In the genomic region with DNA sequence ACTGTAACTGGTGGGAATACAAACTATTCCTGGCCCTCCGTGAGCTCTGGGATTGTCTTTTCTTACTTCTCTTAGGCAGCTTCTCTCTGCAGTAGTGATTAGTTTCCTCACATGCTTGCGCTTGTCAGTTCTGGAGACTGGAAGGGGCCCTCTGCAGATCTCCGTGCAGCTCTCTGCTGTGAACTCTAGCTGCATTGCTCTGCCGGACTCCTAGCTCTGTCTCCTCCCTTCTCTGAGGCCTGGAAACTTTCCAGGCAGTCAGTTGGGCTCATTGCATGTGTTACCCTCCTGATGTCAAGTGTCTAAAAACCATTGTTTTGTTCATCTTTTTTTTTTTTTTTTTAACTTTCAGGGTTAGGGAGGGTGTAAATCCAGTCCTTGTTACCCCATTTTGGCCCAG, we compare ENCODE assay signal across 15 cellular contexts.
"Had no signal": no experiment of that assay in that cellular context is flagged by ENCODE, and none has a peak within 500 bp of the region (broad histone marks: within the 10 kb centered on the region; RNA-seq: fewer than 3 reads in every experiment).

No MANE protein-coding gene starts in this region.

- H3K4me3 Mint-ChIP-seq: activated naive CD8-positive, alpha-beta T cell treated with anti-CD3 and anti-CD28 coated beads for 36 hours; activated T-helper 1 cell treated with anti-CD3 and anti-CD28 coated beads, Interleukin-12 subunit alpha, Interleukin-12 subunit beta, Interleukin-2, Interleukin-4 antibody, amounts not matched to agents 30 ng/mL and 10 ng/mL and 1 ng/mL, durations not matched to agents 14 hours and 24 hours and 36 hours; central memory CD8-positive, alpha-beta T cell; neural crest cell had no signal

- DNase-seq: activated CD4-positive, alpha-beta T cell treated with anti-CD3 and anti-CD28 coated beads, Interleukin-2, amount 50 U/mL, for 48 hours; activated gamma-delta T cell treated with Interleukin-2 at 50 U/mL for 16 hours; activated naive CD8-positive, alpha-beta T cell treated with anti-CD3 and anti-CD28 coated beads for 36 hours; activated T-cell treated with anti-CD3 and anti-CD28 coated beads for 4 hours; body of pancreas; heart right ventricle; psoas muscle; stimulated activated CD4-positive, alpha-beta T cell treated with anti-CD3 and anti-CD28 coated beads, Interleukin-4, amount 100 ng/mL, for 1 hour; SW 1271; upper lobe of left lung had no signal

- H3K4me1 Mint-ChIP-seq: activated naive CD8-positive, alpha-beta T cell treated with anti-CD3 and anti-CD28 coated beads for 36 hours; central memory CD8-positive, alpha-beta T cell had no signal

- H3K27me3 Mint-ChIP-seq: activated naive CD8-positive, alpha-beta T cell treated with anti-CD3 and anti-CD28 coated beads for 36 hours; central memory CD8-positive, alpha-beta T cell had no signal

- H3K27ac Mint-ChIP-seq: activated naive CD8-positive, alpha-beta T cell treated with anti-CD3 and anti-CD28 coated beads for 36 hours; activated T-helper 1 cell treated with anti-CD3 and anti-CD28 coated beads, Interleukin-12 subunit alpha, Interleukin-12 subunit beta, Interleukin-2, Interleukin-4 antibody, amounts not matched to agents 30 ng/mL and 10 ng/mL and 1 ng/mL, durations not matched to agents 14 hours and 24 hours and 36 hours had no signal

- H3K9me3 Mint-ChIP-seq: central memory CD8-positive, alpha-beta T cell had no signal

- ATAC-seq: body of pancreas, gastroesophageal sphincter, psoas muscle, sciatic nerve had no signal
